11 cellular contexts compared by ENCODE assay signal in the genomic region with DNA sequence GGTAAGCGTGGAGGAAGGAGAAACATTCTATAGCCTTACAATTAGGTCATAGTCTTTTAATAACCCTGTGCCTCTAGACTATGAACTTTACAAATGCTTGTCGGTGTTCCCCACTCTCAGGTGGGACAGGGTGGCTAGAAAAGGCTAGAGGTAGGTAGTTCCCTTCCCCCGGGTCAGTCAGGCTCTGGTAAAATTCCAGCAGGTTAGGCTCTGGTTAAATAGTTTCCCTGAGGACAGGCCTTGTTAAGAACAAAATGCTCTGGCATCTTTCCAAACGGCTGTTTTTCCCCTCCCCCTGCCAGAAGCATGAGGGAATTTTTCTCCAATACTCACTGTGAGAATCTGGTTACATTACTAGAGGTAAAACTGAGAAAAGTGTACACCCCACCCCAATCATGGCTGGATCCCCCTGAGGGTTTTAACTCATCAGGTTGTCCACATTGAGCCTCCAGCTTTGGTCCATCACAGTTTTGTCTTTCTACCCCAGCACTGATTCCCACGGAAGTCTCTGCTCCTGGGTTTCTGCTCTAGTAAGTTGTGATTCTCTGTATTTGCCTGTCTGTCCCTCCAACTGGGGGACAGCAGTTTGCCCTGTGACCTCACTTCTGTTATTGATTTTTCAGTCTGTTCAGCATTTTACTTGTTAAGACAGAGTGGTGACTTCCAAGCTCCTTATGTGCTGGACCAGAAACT.
DNase-seq lines count a peak whose midpoint lies in the region; ATAC-seq and TF ChIP-seq lines count a peak whose summit lies in the region.
"Had no signal": no experiment of that assay in that cellular context is flagged by ENCODE, and none has a peak within 500 bp of the region (broad histone marks: within the 10 kb centered on the region; RNA-seq: fewer than 3 reads in every experiment).

No MANE protein-coding gene starts in this region.

- H3K36me3 ChIP-seq in HUES6 (ENCODE audit: control insufficient read depth, insufficient read depth, low read length) (no peaks in the 10 kb centered on the region), adipocyte (ENCODE audit: control insufficient read depth, insufficient read depth, low read length, severe bottlenecking) (no peaks in the 10 kb centered on the region), psoas muscle (ENCODE audit: insufficient read depth in 1 of 2, low read depth in 1 of 2) (no peaks in the 10 kb centered on the region)
- H3K36me3 ChIP-seq: ovary had no signal

- H3K9me3 ChIP-seq in HUES6 (ENCODE audit: control insufficient read depth, insufficient read depth, low read depth, low read length) (no peaks in the 10 kb centered on the region), adipocyte (ENCODE audit: control insufficient read depth, low read length) (no peaks in the 10 kb centered on the region), psoas muscle (no peaks in the 10 kb centered on the region)
- H3K9me3 ChIP-seq: ovary had no signal

- H3K4me1 ChIP-seq in HUES6 (ENCODE audit: control insufficient read depth, insufficient read depth, low read length) (peaks cover 14% of the 10 kb centered on the region), adipocyte (ENCODE audit: control insufficient read depth, insufficient read depth, low read length) (peaks cover 31% of the 10 kb centered on the region), psoas muscle (peaks cover 26% of the 10 kb centered on the region)

- H3K27me3 ChIP-seq in HUES6 (ENCODE audit: control insufficient read depth, insufficient read depth, low read length) (no peaks in the 10 kb centered on the region), adipocyte (replicated peaks; ENCODE audit: control insufficient read depth, insufficient read depth, low read length) (no peaks in the 10 kb centered on the region), psoas muscle (ENCODE audit: insufficient read depth in 3 of 3, low read length in 2 of 3) (no peaks in the 10 kb centered on the region)
- H3K27me3 ChIP-seq: ovary had no signal

- TF ChIP-seq CTCF in psoas muscle (IDR thresholded peaks at IDR 0.05), result no peak

- H3K27ac ChIP-seq in HUES6 (ENCODE audit: low read depth, low read length), result peak overlapping the region; percentile 10; the same call in 1 of the 2 replicates
- no peak overlapping the region for H3K27ac ChIP-seq in psoas muscle
- H3K27ac ChIP-seq: ovary, VCaP had no signal

- 21 to 27% (median 25%) methylated on average over 5 of the region's 5 CpGs for WGBS in psoas muscle, 3 donors

- intact Hi-C loops in left cardiac atrium (cut with DNase I) (loop anchor here in 1 of 2 donors (10.0 kb wide), 1 partner anchor 118 kb away; no protein-coding TSS in a partner anchor), psoas muscle (cut with DNase I) (no loop called here)

- peak; percentile 53 to 56 for ATAC-seq in left cardiac atrium
- peak; percentile 68 to 84 (median 80) for ATAC-seq in psoas muscle
- ATAC-seq in GM21737 (IDR thresholded peaks at IDR 0.05; ENCODE audit: unreplicated experiment), result no peak
- ATAC-seq in HG03039 (IDR thresholded peaks at IDR 0.05; ENCODE audit: unreplicated experiment), result no peak

- DNase-seq in adipocyte (ENCODE audit: low read depth) (no peak), left cardiac atrium (no peak), psoas muscle (no peak), T1000 (lab: John Stamatoyannopoulos, UW) (no peak)
- DNase-seq: activated T-cell treated with anti-CD3 and anti-CD28 coated beads, Interleukin-2, amount 50 U/mL, for 48 hours; DMS153; ovary had no signal

- H3K4me3 ChIP-seq in HUES6 (ENCODE audit: low read depth, low read length) (no peak overlapping the region), adipocyte (ENCODE audit: low read length) (peak overlapping the region; percentile 20), psoas muscle (no peak overlapping the region)
- H3K4me3 ChIP-seq: ovary had no signal

- no peak overlapping the region for H3K9ac ChIP-seq in HUES6 (ENCODE audit: low read length)
- peak overlapping the region; percentile 33 for H3K9ac ChIP-seq in adipocyte (ENCODE audit: low read length)

Comparison
In these comparisons a context has a peak if more than half of its experiments do, and no peak if none do; other contexts are left out.
1. ATAC-seq: peak in left cardiac atrium (2 of 2) and psoas muscle (4 of 4); none in GM21737 (single experiment) and HG03039 (single experiment).